ENCODE assay signal across 20 cellular contexts in genomic region chr11:93773045-93773477, GRCh38.
"Had no signal": no experiment of that assay in that cellular context is flagged by ENCODE, and none has a peak within 500 bp of the region (broad histone marks: within the 10 kb centered on the region; RNA-seq: fewer than 3 reads in every experiment).

No MANE protein-coding gene starts in this region.

- H3K27ac ChIP-seq: cardiac muscle cell, esophagus squamous epithelium, prostate gland, right atrium auricular region, tibial artery had no signal

- H3K27ac Mint-ChIP-seq: activated CD4-positive, alpha-beta T cell treated with anti-CD3 and anti-CD28 coated beads, Interleukin-2, amount 10 ng/mL, durations not matched to agents 24 days and 14 days; activated CD8-positive, alpha-beta T cell treated with anti-CD3 and anti-CD28 coated beads for 36 hours; activated naive CD8-positive, alpha-beta T cell treated with anti-CD3 and anti-CD28 coated beads, Interleukin-2, amount 10 ng/mL, durations not matched to agents 7 days and 5 days; activated T-helper 17 cell treated with anti-CD3 and anti-CD28 coated beads, Interleukin-2, amount 50 U/mL, for 72 hours; dendritic cell treated with granulocyte-macrophage colony-stimulating factor and Interleukin-4, amounts not matched to agents 40 ng/mL and 50 ng/mL, for 4 days had no signal

- H3K4me3 Mint-ChIP-seq: activated CD4-positive, alpha-beta T cell treated with anti-CD3 and anti-CD28 coated beads, Interleukin-2, amount 10 ng/mL, durations not matched to agents 24 days and 14 days; activated CD8-positive, alpha-beta T cell treated with anti-CD3 and anti-CD28 coated beads for 36 hours; activated naive CD8-positive, alpha-beta T cell treated with anti-CD3 and anti-CD28 coated beads, Interleukin-2, amount 10 ng/mL, durations not matched to agents 7 days and 5 days; activated T-helper 17 cell treated with anti-CD3 and anti-CD28 coated beads, Interleukin-2, amount 50 U/mL, for 72 hours; dendritic cell treated with granulocyte-macrophage colony-stimulating factor and Interleukin-4, amounts not matched to agents 40 ng/mL and 50 ng/mL, for 4 days had no signal

- H3K9me3 ChIP-seq: esophagus squamous epithelium, prostate gland, right atrium auricular region, tibial artery had no signal

- H3K27me3 ChIP-seq: cardiac muscle cell, esophagus squamous epithelium, right atrium auricular region, tibial artery had no signal

- H3K9me3 Mint-ChIP-seq: activated CD8-positive, alpha-beta T cell treated with anti-CD3 and anti-CD28 coated beads for 36 hours; activated T-helper 17 cell treated with anti-CD3 and anti-CD28 coated beads, Interleukin-2, amount 50 U/mL, for 72 hours; dendritic cell treated with granulocyte-macrophage colony-stimulating factor and Interleukin-4, amounts not matched to agents 40 ng/mL and 50 ng/mL, for 4 days had no signal

- FAIRE-seq: keratinocyte had no signal

- H3K4me1 ChIP-seq: esophagus squamous epithelium, prostate gland, right atrium auricular region, tibial artery had no signal

- ATAC-seq: activated CD8-positive, alpha-beta T cell treated with anti-CD3 and anti-CD28 coated beads for 36 hours; activated T-helper 17 cell treated with anti-CD3 and anti-CD28 coated beads, Interleukin-2, amount 50 U/mL, for 72 hours had no signal

- DNase-seq: activated CD4-positive, alpha-beta T cell treated with anti-CD3 and anti-CD28 coated beads, Interleukin-2, amount 10 ng/mL, durations not matched to agents 24 days and 14 days; activated CD8-positive, alpha-beta T cell treated with anti-CD3 and anti-CD28 coated beads for 36 hours; activated naive CD4-positive, alpha-beta T cell treated with Interleukin-2 at 50 U/mL for 16 hours; activated naive CD8-positive, alpha-beta T cell treated with anti-CD3 and anti-CD28 coated beads, Interleukin-2, amount 10 ng/mL, durations not matched to agents 7 days and 5 days; activated T-cell treated with anti-CD3 and anti-CD28 coated beads, Interleukin-2, amount 50 U/mL, for 1 hour; amygdala; effector memory CD4-positive, alpha-beta T cell; esophagus squamous epithelium; midbrain; stimulated activated CD4-positive, alpha-beta T cell treated with anti-CD3 and anti-CD28 coated beads, Interleukin-12 subunit alpha, Interleukin-12 subunit beta, amount 100 ng/mL, for 4 hours; stimulated activated CD4-positive, alpha-beta T cell treated with anti-CD3 and anti-CD28 coated beads, Interleukin-1b, Interleukin-23, amount 100 ng/mL, for 48 hours; stimulated activated CD8-positive, alpha-beta memory T cell treated with anti-CD3 and anti-CD28 coated beads, Interleukin-4, amount 100 ng/mL, for 48 hours; stimulated activated naive CD4-positive, alpha-beta T cell treated with Interleukin-2 at 50 U/mL for 16 hours; tibial artery had no signal

- H3K27me3 Mint-ChIP-seq: activated CD4-positive, alpha-beta T cell treated with anti-CD3 and anti-CD28 coated beads, Interleukin-2, amount 10 ng/mL, durations not matched to agents 24 days and 14 days; activated CD8-positive, alpha-beta T cell treated with anti-CD3 and anti-CD28 coated beads for 36 hours; activated naive CD8-positive, alpha-beta T cell treated with anti-CD3 and anti-CD28 coated beads, Interleukin-2, amount 10 ng/mL, durations not matched to agents 7 days and 5 days; activated T-helper 17 cell treated with anti-CD3 and anti-CD28 coated beads, Interleukin-2, amount 50 U/mL, for 72 hours; dendritic cell treated with granulocyte-macrophage colony-stimulating factor and Interleukin-4, amounts not matched to agents 40 ng/mL and 50 ng/mL, for 4 days had no signal

- H3K4me3 ChIP-seq: cardiac muscle cell, esophagus squamous epithelium, prostate gland, right atrium auricular region, tibial artery had no signal

- H3K36me3 ChIP-seq: cardiac muscle cell, esophagus squamous epithelium, prostate gland, right atrium auricular region, tibial artery had no signal

- H3K4me1 Mint-ChIP-seq: activated naive CD8-positive, alpha-beta T cell treated with anti-CD3 and anti-CD28 coated beads, Interleukin-2, amount 10 ng/mL, durations not matched to agents 7 days and 5 days; activated T-helper 17 cell treated with anti-CD3 and anti-CD28 coated beads, Interleukin-2, amount 50 U/mL, for 72 hours had no signal
